ENCODE assay signal across 8 cellular contexts in genomic region chr9:89400398-89401116, GRCh38.
A peak's percentile ranks its signal among the peaks of the same experiment; 100 is the strongest.
DNase-seq lines count a peak whose midpoint lies in the region; ATAC-seq and TF ChIP-seq lines count a peak whose summit lies in the region.

No MANE protein-coding gene starts in this region.

- H3K4me1 Mint-ChIP-seq in immature natural killer cell (peaks cover 45 to 57% of the 10 kb centered on the region in 2 donors), nephron progenitor cell (peaks cover 22% of the 10 kb centered on the region)

- H3K9me3 Mint-ChIP-seq in immature natural killer cell (no peaks in the 10 kb centered on the region), nephron progenitor cell (no peaks in the 10 kb centered on the region)

- no peaks in the 10 kb centered on the region for H4K20me1 ChIP-seq in osteoblast (ENCODE audit: insufficient read depth, low read length)

- H3K27ac ChIP-seq in osteoblast (ENCODE audit: low read depth, low read length) = no peak overlapping the region
- no peak overlapping the region for H3K27ac ChIP-seq in WERI-Rb-1

- H3K79me2 ChIP-seq in osteoblast (ENCODE audit: insufficient read depth, low read length) = no peaks in the 10 kb centered on the region

- no peaks in the 10 kb centered on the region for H3K4me1 ChIP-seq in osteoblast (ENCODE audit: insufficient read depth, low read length)

- peaks cover 20 to 57% (median 28%) of the 10 kb centered on the region in 3 donors for H3K36me3 Mint-ChIP-seq in immature natural killer cell
- peaks cover 27% of the 10 kb centered on the region for H3K36me3 Mint-ChIP-seq in nephron progenitor cell (ENCODE audit: low read depth)

- H3K4me2 ChIP-seq in osteoblast (ENCODE audit: insufficient read depth, low read length) = no peak overlapping the region

- H3K4me3 Mint-ChIP-seq in immature natural killer cell = peak overlapping the region in 4 of 5 donors; percentile 5 to 49 (median 11)
- no peak overlapping the region for H3K4me3 Mint-ChIP-seq in nephron progenitor cell

- H3K36me3 ChIP-seq in osteoblast (ENCODE audit: insufficient read depth, low read length) (no peaks in the 10 kb centered on the region), WERI-Rb-1 (peaks cover 20% of the 10 kb centered on the region)

- DNase-seq in KG1 (lab: John Stamatoyannopoulos, UW) = peak; percentile 13
- DNase-seq in immature natural killer cell = no peak
- no peak for DNase-seq in NK-92 (lab: John Stamatoyannopoulos, UW; ENCODE audit: unreplicated experiment)
- no peak for DNase-seq in nephron progenitor cell
- DNase-seq in osteoblast (ENCODE audit: insufficient read length, low spot score, missing footprints) = no peak
- DNase-seq in WERI-Rb-1 = no peak

- H2AFZ ChIP-seq in osteoblast (ENCODE audit: low read length) = no peak overlapping the region

- H3K9me3 ChIP-seq in osteoblast (ENCODE audit: low read depth, low read length) (no peaks in the 10 kb centered on the region), WERI-Rb-1 (ENCODE audit: severe bottlenecking) (no peaks in the 10 kb centered on the region)

- ATAC-seq in GM18502 (IDR thresholded peaks at IDR 0.05; ENCODE audit: poor library complexity, unreplicated experiment) (peak; percentile 86), GM21526 (IDR thresholded peaks at IDR 0.05; ENCODE audit: low FRiP score, unreplicated experiment) (peak; percentile 78)

- H3K27me3 Mint-ChIP-seq in immature natural killer cell (ENCODE audit: low read depth in 3 of 3) (peaks cover 0 to 9% (median 5%) of the 10 kb centered on the region in 3 donors), nephron progenitor cell (ENCODE audit: low read depth, poor library complexity) (no peaks in the 10 kb centered on the region)

- TF ChIP-seq CTCF in nephron progenitor cell (IDR thresholded peaks at IDR 0.05) = no peak
- no peak for TF ChIP-seq CTCF in osteoblast (IDR thresholded peaks at IDR 0.05; ENCODE audit: extremely low read depth, low read depth, low read length)
- no peak for TF ChIP-seq CTCF in WERI-Rb-1 (IDR thresholded peaks at IDR 0.05; ENCODE audit: low read depth, low read length)

- H3K27me3 ChIP-seq in osteoblast (ENCODE audit: insufficient read depth, low read length) = no peaks in the 10 kb centered on the region
- H3K27me3 ChIP-seq in WERI-Rb-1 (ENCODE audit: insufficient read depth, low read depth, severe bottlenecking) = no peaks in the 10 kb centered on the region

- H3K4me3 ChIP-seq in osteoblast (ENCODE audit: insufficient read depth, low read length) = no peak overlapping the region
- no peak overlapping the region for H3K4me3 ChIP-seq in WERI-Rb-1 (ENCODE audit: low read depth, low read length)

- H3K27ac Mint-ChIP-seq in immature natural killer cell = peak overlapping the region; percentile 50 to 91 (median 76)
- H3K27ac Mint-ChIP-seq in nephron progenitor cell = no peak overlapping the region
